ENCODE assay signal across 8 cellular contexts in the genomic region with DNA sequence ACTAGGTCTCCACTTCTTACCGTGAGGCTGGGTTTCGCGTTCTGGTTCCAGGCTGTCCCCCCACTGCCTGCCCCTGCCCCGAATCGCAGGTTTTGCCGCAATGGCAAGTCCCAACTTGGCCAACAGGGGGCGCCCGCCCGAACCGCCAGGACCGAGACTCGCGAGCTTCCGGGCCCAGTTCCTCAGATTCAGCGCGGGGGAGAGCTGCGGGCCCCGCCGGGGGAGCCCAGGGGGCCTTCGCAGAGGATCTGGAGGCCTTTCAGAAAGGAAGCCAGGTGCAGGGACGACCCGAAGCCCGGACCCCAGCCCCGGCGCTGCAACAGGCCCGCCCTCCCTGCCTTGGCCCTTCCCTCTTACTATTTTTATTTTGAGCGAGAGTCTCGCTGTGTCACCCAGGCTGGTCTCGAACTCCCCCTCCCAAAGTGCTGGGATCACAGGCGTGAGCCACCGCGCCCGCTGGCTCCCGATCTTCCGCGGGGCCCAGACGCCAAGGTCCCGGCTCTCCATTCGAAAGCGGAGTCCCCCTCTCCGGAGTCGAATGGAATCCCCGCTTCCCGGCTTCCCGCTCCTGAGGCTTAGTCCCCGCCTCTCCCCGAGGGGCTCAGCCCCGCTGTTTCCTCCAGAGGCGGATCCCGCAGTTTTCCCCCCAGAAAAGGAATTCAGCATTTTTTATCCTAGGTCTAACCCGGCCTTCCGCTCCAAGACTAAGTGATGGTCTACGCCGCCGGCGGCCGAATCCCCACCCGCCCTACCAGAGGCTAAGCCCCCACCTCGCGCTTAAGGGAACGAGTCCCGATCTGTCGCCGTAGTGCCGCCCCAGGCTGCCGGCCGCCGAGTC. TPM values are rescaled to one million over a fixed set of nuclear protein-coding genes. Genes with fewer than 3 reads are reported as not detected.
DNase-seq lines count a peak whose midpoint lies in the region; ATAC-seq and TF ChIP-seq lines count a peak whose summit lies in the region.

No MANE protein-coding gene starts in this region.

- intact Hi-C loops in right lobe of liver (cut with DNase I) = no loop called here

- 0% methylated on average over 12 of the region's 68 CpGs for WGBS in right lobe of liver (ENCODE audit: insufficient coverage, low coverage, low lambda C conversion rate, missing lambda C conversion rate)

- H3K9me3 ChIP-seq in right lobe of liver = no peaks in the 10 kb centered on the region

- H3K4me3 ChIP-seq in right lobe of liver = peak overlapping the region; percentile 73 to 85 (median 74)

- H3K36me3 ChIP-seq in right lobe of liver = no peaks in the 10 kb centered on the region

- H3K27ac ChIP-seq in 22Rv1 (0 out of 2 replicates have a peak overlapping the region, but pooled peaks have one; percentile 18), right lobe of liver (peak overlapping the region; percentile 69 to 91 (median 77))

- no peaks in the 10 kb centered on the region for H3K27me3 ChIP-seq in right lobe of liver

- TF ChIP-seq CTCF in 22Rv1 (IDR thresholded peaks at IDR 0.05) = peak; percentile 97
- TF ChIP-seq CTCF in right lobe of liver (IDR thresholded peaks at IDR 0.05) = peak; percentile 88 to 98 (median 96)

- no peaks in the 10 kb centered on the region for H3K4me1 ChIP-seq in right lobe of liver

- peak; percentile 58 to 91 for DNase-seq in NCI-H526 (lab: John Stamatoyannopoulos, UW)
- peak; percentile 84 to 89 for DNase-seq in activated CD4-positive, alpha-beta T cell treated with anti-CD3 and anti-CD28 coated beads, Interleukin-2, amount 50 U/mL, for 4 hours
- peak; percentile 89 for DNase-seq in dermis blood vessel endothelial cell
- peak; percentile 90 to 91 (median 90) for DNase-seq in right lobe of liver
- peak; percentile 93 for DNase-seq in stimulated activated CD4-positive, alpha-beta T cell treated with anti-CD3 and anti-CD28 coated beads, Interleukin-4, amount 100 ng/mL, for 24 hours

- ATAC-seq in GM18502 (IDR thresholded peaks at IDR 0.05; ENCODE audit: poor library complexity, unreplicated experiment) (peak; percentile 81), HG03175 (IDR thresholded peaks at IDR 0.05; ENCODE audit: unreplicated experiment) (peak; percentile 72), right lobe of liver (peak; percentile 84 to 92 (median 88))

- TF ChIP-seq POLR2A in right lobe of liver (IDR thresholded peaks at IDR 0.05) = peak; percentile 50

RNA-seq across cellular contexts. Expression of a gene that starts 11.7 kb away (rescaled TPM):
- not detected in 2 replicates for total RNA-seq in dermis blood vessel endothelial cell
- not detected for total RNA-seq in right lobe of liver

RNA-seq across cellular contexts. Expression of a gene that starts 15.9 kb away (rescaled TPM):
- total RNA-seq in dermis blood vessel endothelial cell (9.2 and 9.5 TPM in 2 replicates), right lobe of liver (1 to 10 TPM; 3.9 to 7.3 (median 6.0) TPM)

RNA-seq across cellular contexts. Expression of a gene that starts 54.1 kb away (rescaled TPM):
- total RNA-seq in dermis blood vessel endothelial cell (260 and 270 TPM in 2 replicates), right lobe of liver (100 to 1,000 TPM in 1 of 6 experiments, 10 to 100 TPM in 5; 25.4 to 105 (median 48.1) TPM)

Comparison
In these comparisons a context has a peak if more than half of its experiments do, and no peak if none do; other contexts are left out.
1. Peak in every context shown above with its lines: DNase-seq, ATAC-seq, H3K4me3 ChIP-seq and H3K27ac ChIP-seq.